ENCODE assay signal across 18 cellular contexts in genomic region chr3:172180473-172180872, GRCh38.
A peak's percentile ranks its signal among the peaks of the same experiment; 100 is the strongest.
DNase-seq lines count a peak whose midpoint lies in the region; ATAC-seq, FAIRE-seq and TF ChIP-seq lines count a peak whose summit lies in the region.
"Had no signal": no experiment of that assay in that cellular context is flagged by ENCODE, and none has a peak within 500 bp of the region (broad histone marks: within the 10 kb centered on the region; RNA-seq: fewer than 3 reads in every experiment).

No MANE protein-coding gene starts in this region.

- H3F3A ChIP-seq in GM23248 (ENCODE audit: insufficient read depth), result peaks cover 41% of the 10 kb centered on the region

- H4K20me1 ChIP-seq in GM12878 (ENCODE audit: control insufficient read depth, insufficient read depth) (no peaks in the 10 kb centered on the region), GM23248 (ENCODE audit: insufficient read depth) (peaks cover 35% of the 10 kb centered on the region)

- BruUV-seq in GM12878 (replicated peaks; lab: Mats Ljungman, UMichigan), result no TSS peak

- peaks cover 47% of the 10 kb centered on the region for H3K79me2 ChIP-seq in GM12878 (ENCODE audit: control insufficient read depth, insufficient read depth, low read length)
- H3K79me2 ChIP-seq in GM23248 (ENCODE audit: insufficient read depth), result peaks cover 100% of the 10 kb centered on the region

- H3K9me3 ChIP-seq in cardiac muscle cell (ENCODE audit: low read depth) (no peaks in the 10 kb centered on the region), GM12878 (replicated peaks; ENCODE audit: control insufficient read depth, insufficient read depth, low read length) (peaks cover 2% of the 10 kb centered on the region; the same call in 2 of the 3 replicates), liver (ENCODE audit: control insufficient read depth in 4 of 4, low read length in 3 of 4) (no peaks in the 10 kb centered on the region), GM23248 (ENCODE audit: low read depth) (no peaks in the 10 kb centered on the region), left ventricle myocardium inferior (replicated peaks) (no peaks in the 10 kb centered on the region)
- H3K9me3 ChIP-seq: SJSA1 had no signal

- no peaks in the 10 kb centered on the region for H3K9me2 ChIP-seq in GM23248 (ENCODE audit: insufficient read depth)

- no peak for TF ChIP-seq POLR2A in GM12878 (IDR thresholded peaks at IDR 0.05; ENCODE audit: low read depth, low read length)

- no peak for FAIRE-seq in GM12878 (lab: Jason Lieb, UNC)
- FAIRE-seq: GM12892 had no signal

- H3K36me3 ChIP-seq in cardiac muscle cell (no peaks in the 10 kb centered on the region), GM12878 (ENCODE audit: control insufficient read depth in 2 of 2, insufficient read depth in 2 of 2, low read length in 1 of 2) (peaks cover 1 to 8% of the 10 kb centered on the region in 2 experiments; a peak in 3 of 4 replicates), liver (ENCODE audit: control insufficient read depth in 4 of 4, insufficient read depth in 3 of 4, low read depth in 1 of 4, low read length in 3 of 4) (no peaks in the 10 kb centered on the region), GM23248 (ENCODE audit: low read depth) (no peaks in the 10 kb centered on the region), left ventricle myocardium inferior (no peaks in the 10 kb centered on the region)

- RAD21 ChIA-PET in GM12878 (lab: Charles Lee; ENCODE audit: unreplicated experiment), result interaction anchor here (0.7 to 8.9 kb wide), 5 partner anchors 26 to 152 kb away, joined by 3 to 124 read pairs (median 4); no protein-coding TSS in a partner anchor

- no peak for TF ChIP-seq EP300 in GM12878 (IDR thresholded peaks at IDR 0.05; ENCODE audit: borderline replicate concordance in 1 of 2, control insufficient read depth in 1 of 2, low read depth in 2 of 2, low read length in 2 of 2)

- H3K4me3 ChIP-seq in cardiac muscle cell, result no peak overlapping the region
- H3K4me3 ChIP-seq in GM12878, result no peak overlapping the region
- no peak overlapping the region for H3K4me3 ChIP-seq in liver (ENCODE audit: low read depth in 1 of 3, low read length in 3 of 3)
- no peak overlapping the region for H3K4me3 ChIP-seq in GM23248
- H3K4me3 ChIP-seq in left ventricle myocardium inferior, result no peak overlapping the region
- H3K4me3 ChIP-seq: GM23338, SJSA1 had no signal

- DNase-seq in cardiac muscle cell (ENCODE audit: low read depth in 1 of 2, low spot score in 1 of 2), result no peak
- DNase-seq in Right ventricle myocardium inferior (ENCODE audit: missing footprints), result no peak
- DNase-seq in GM12878 (ENCODE audit: low read depth, low spot score), result no peak
- no peak for DNase-seq in stimulated activated CD4-positive, alpha-beta T cell treated with anti-CD3 and anti-CD28 coated beads, Interleukin-15, amount 100 ng/mL, for 24 hours
- DNase-seq in GM23248, result no peak
- no peak for DNase-seq in left ventricle myocardium inferior
- no peak for DNase-seq in hypothalamus (lab: John Stamatoyannopoulos, UW)
- DNase-seq: 8988T, C1 segment of cervical spinal cord, Karpas-422, NCI-H1417, NCI-H1930, NCI-H2171 treated with DMSO at 0.1 percent for 48 hours, NCI-H510A had no signal

- H3K27ac ChIP-seq in cardiac muscle cell (peak overlapping the region; percentile 11), GM12878 (ENCODE audit: control insufficient read depth, insufficient read depth) (peak overlapping the region; percentile 63), liver (ENCODE audit: low read depth in 1 of 2, low read length in 2 of 2) (peak overlapping the region; percentile 60 to 75), GM23248 (no peak overlapping the region), left ventricle myocardium inferior (replicated peaks) (no peak overlapping the region)
- H3K27ac ChIP-seq: SJSA1 had no signal

- POLR2A ChIA-PET in GM12878 (lab: Charles Lee), result interaction anchor here (0.6 to 3.4 kb wide), 10 partner anchors 13 to 140 kb away, joined by 3 to 17 read pairs (median 3); no protein-coding TSS in a partner anchor

- in situ Hi-C loops in GM12878 (cut with MboI) (no loop called here), GM23248 (cut with MboI) (no loop called here)

- peaks cover 23% of the 10 kb centered on the region for H3K4me1 ChIP-seq in cardiac muscle cell (ENCODE audit: low read depth)
- H3K4me1 ChIP-seq in GM12878 (ENCODE audit: control insufficient read depth, insufficient read depth, low read length), result peaks cover 41% of the 10 kb centered on the region
- peaks cover 14 to 36% (median 24%) of the 10 kb centered on the region in 4 donors for H3K4me1 ChIP-seq in liver (ENCODE audit: control insufficient read depth in 4 of 4, insufficient read depth in 4 of 4, low read length in 3 of 4)
- peaks cover 31% of the 10 kb centered on the region for H3K4me1 ChIP-seq in GM23248 (ENCODE audit: insufficient read depth)
- peaks cover 83% of the 10 kb centered on the region for H3K4me1 ChIP-seq in left ventricle myocardium inferior

- CTCF ChIA-PET in GM12878 (lab: Yijun Ruan, JAX), result interaction anchor here (0.9 to 2.3 kb wide), 3 partner anchors 31 to 38 kb away, joined by 3 to 7 read pairs (median 3); no protein-coding TSS in a partner anchor

- H2AFZ ChIP-seq in GM12878 (ENCODE audit: control insufficient read depth, low read depth, low read length), result no peak overlapping the region
- no peak overlapping the region for H2AFZ ChIP-seq in GM23248
- H2AFZ ChIP-seq: GM23338 had no signal

- TF ChIP-seq RAD21 in GM12878 (IDR thresholded peaks at IDR 0.05; ENCODE audit: insufficient read depth, low read depth, low read length) (no peak), liver (IDR thresholded peaks at IDR 0.05) (no peak)

- H3K4me2 ChIP-seq in GM12878 (ENCODE audit: control insufficient read depth, insufficient read depth), result no peak overlapping the region
- no peak overlapping the region for H3K4me2 ChIP-seq in GM23248 (ENCODE audit: unreplicated experiment)
- H3K4me2 ChIP-seq: GM23338 had no signal

- intact Hi-C loops in Right ventricle myocardium inferior (cut with DNase I) (no loop called here), GM12878 (cut with micrococcal nuclease; ENCODE audit: unreplicated experiment) (loop anchor here (5.0 kb wide), 2 partner anchors 38 to 137 kb away; no protein-coding TSS in a partner anchor), left ventricle myocardium inferior (cut with micrococcal nuclease) (no loop called here)

- H3K9ac ChIP-seq in GM12878 (ENCODE audit: control insufficient read depth, insufficient read depth, low read length) (no peak overlapping the region; the same call in 1 of the 2 replicates), liver (ENCODE audit: low read depth in 1 of 2, low read length in 2 of 2) (peak overlapping the region in 1 of 2 donors; percentile 14), GM23248 (no peak overlapping the region)

- no peak for TF ChIP-seq CTCF in cardiac muscle cell (IDR thresholded peaks at IDR 0.05; ENCODE audit: low read depth, low read length)
- TF ChIP-seq CTCF in GM12878 (IDR thresholded peaks at IDR 0.05 in 2 of 3, conservative IDR thresholded peaks at IDR 0.05 in 1 of 3; ENCODE audit: control insufficient read depth in 2 of 3, extremely low read depth in 1 of 3, insufficient read depth in 1 of 3, low read depth in 3 of 3, low read length in 3 of 3), result no peak
- TF ChIP-seq CTCF in liver (IDR thresholded peaks at IDR 0.05; ENCODE audit: low read depth, low read length, missing input control), result no peak
- no peak for TF ChIP-seq CTCF in left ventricle myocardium inferior (IDR thresholded peaks at IDR 0.05; ENCODE audit: borderline replicate concordance)

- 98% methylated on average over 2 of the region's 2 CpGs for WGBS in GM12878 (ENCODE audit: insufficient coverage, insufficient replicate concordance, low lambda C conversion rate, missing lambda C conversion rate)
- WGBS in liver, result 43% methylated on average over 2 of the region's 2 CpGs
- WGBS in GM23248 (ENCODE audit: low coverage in 1 of 2, low lambda C conversion rate in 2 of 2, missing lambda C conversion rate in 2 of 2), 2 experiments, result 86 to 88% methylated on average over 2 of the region's 2 CpGs

- H3K27me3 ChIP-seq in cardiac muscle cell (no peaks in the 10 kb centered on the region), GM12878 (replicated peaks in 1 of 2; ENCODE audit: control insufficient read depth in 2 of 2, insufficient read depth in 2 of 2, low read length in 1 of 2) (no peaks in the 10 kb centered on the region), liver (ENCODE audit: control insufficient read depth in 4 of 4, insufficient read depth in 4 of 4, low read length in 3 of 4) (no peaks in the 10 kb centered on the region), GM23248 (replicated peaks; ENCODE audit: insufficient read depth) (no peaks in the 10 kb centered on the region), left ventricle myocardium inferior (ENCODE audit: low read depth) (no peaks in the 10 kb centered on the region)
- H3K27me3 ChIP-seq: SJSA1 had no signal

- SMC1A ChIA-PET in GM12878 (lab: Charles Lee; ENCODE audit: uncharacterized antibody, unreplicated experiment), result interaction anchor here (1.2 to 23.2 kb wide), 7 partner anchors 10 to 86 kb away, joined by 3 to 441 read pairs (median 5); no protein-coding TSS in a partner anchor

- ATAC-seq in Right ventricle myocardium inferior (no peak), GM12878 (no peak)
- ATAC-seq: GM23338 had no signal

TF ChIP-seq in GM12878, 131 proteins besides CTCF, POLR2A, EP300 and RAD21 (continues in another document):
- TF ChIP-seq SIX5 (IDR thresholded peaks at IDR 0.05; ENCODE audit: low read depth, low read length, severe bottlenecking), result no peak

TF ChIP-seq in liver, 16 proteins besides CTCF, POLR2A, EP300 and RAD21 (continues in another document):
- TF ChIP-seq, protein P1, sequence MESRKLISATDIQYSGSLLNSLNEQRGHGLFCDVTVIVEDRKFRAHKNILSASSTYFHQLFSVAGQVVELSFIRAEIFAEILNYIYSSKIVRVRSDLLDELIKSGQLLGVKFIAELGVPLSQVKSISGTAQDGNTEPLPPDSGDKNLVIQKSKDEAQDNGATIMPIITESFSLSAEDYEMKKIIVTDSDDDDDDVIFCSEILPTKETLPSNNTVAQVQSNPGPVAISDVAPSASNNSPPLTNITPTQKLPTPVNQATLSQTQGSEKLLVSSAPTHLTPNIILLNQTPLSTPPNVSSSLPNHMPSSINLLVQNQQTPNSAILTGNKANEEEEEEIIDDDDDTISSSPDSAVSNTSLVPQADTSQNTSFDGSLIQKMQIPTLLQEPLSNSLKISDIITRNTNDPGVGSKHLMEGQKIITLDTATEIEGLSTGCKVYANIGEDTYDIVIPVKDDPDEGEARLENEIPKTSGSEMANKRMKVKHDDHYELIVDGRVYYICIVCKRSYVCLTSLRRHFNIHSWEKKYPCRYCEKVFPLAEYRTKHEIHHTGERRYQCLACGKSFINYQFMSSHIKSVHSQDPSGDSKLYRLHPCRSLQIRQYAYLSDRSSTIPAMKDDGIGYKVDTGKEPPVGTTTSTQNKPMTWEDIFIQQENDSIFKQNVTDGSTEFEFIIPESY (IDR thresholded peaks at IDR 0.05), result no peak
- TF ChIP-seq RXRA (IDR thresholded peaks at IDR 0.05), result no peak
- TF ChIP-seq NR2F2 (IDR thresholded peaks at IDR 0.05), result no peak
- no peak for TF ChIP-seq SP1 (IDR thresholded peaks at IDR 0.05)
- no peak for TF ChIP-seq YY1 (IDR thresholded peaks at IDR 0.05)
- TF ChIP-seq HNF4G (IDR thresholded peaks at IDR 0.05), result no peak
- no peak for TF ChIP-seq EGR1 (IDR thresholded peaks at IDR 0.05; ENCODE audit: low read depth in 2 of 2)
- no peak for TF ChIP-seq HNF4A (conservative IDR thresholded peaks at IDR 0.05)
- no peak for TF ChIP-seq JUND (IDR thresholded peaks at IDR 0.05)

Comparison
In these comparisons a context has a peak if more than half of its experiments do, and no peak if none do; other contexts are left out.
1. H3K27ac ChIP-seq: peak in cardiac muscle cell (single experiment), GM12878 (single experiment) and liver (2 of 2); none in GM23248 (single experiment) and left ventricle myocardium inferior (single experiment).